In the genomic region with DNA sequence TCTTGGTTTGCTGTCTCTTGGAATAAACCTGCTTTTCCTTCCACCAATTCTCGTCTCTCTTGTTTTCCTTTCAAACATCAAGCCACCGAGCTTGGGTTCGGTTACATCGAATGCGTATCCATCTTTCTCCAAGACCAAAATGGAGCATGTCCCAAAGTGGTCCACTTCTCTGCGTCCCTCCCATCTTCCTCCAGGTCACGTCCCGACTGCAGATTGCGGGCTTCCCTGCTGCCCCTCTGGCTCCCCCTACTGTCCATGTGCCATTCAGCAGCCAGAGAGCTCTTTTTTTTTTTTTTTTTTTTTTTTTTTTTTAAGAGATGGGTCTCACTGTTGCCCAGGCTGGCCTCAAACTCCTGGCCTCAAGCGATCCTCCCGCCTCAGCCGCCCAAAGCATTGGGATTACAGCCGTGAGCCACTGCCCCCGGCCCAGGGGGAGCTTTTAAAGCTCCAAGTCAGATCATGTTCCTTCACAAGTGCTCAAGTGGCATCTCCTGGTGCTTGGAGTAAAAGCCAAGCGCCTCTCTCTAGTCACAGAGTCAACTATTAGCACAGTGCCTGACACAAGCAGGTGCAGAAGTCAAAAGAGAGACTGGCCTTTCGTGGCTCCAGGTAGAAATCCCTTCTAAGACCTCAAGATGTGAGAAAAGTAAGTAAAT, we compare ENCODE assay signal across 8 cellular contexts. TPM values are rescaled to one million over a fixed set of nuclear protein-coding genes. Genes with fewer than 3 reads are reported as not detected.
A peak's percentile ranks its signal among the peaks of the same experiment; 100 is the strongest.
DNase-seq lines count a peak whose midpoint lies in the region; ATAC-seq and TF ChIP-seq lines count a peak whose summit lies in the region.

No MANE protein-coding gene starts in this region.

- no peaks in the 10 kb centered on the region for H3K9me3 Mint-ChIP-seq in central memory CD8-positive, alpha-beta T cell

- no peaks in the 10 kb centered on the region for H3K27me3 ChIP-seq in right lobe of liver

- 12% methylated on average over 16 of the region's 16 CpGs for WGBS in right lobe of liver (ENCODE audit: insufficient coverage, low coverage, low lambda C conversion rate, missing lambda C conversion rate)

- no peaks in the 10 kb centered on the region for H3K36me3 ChIP-seq in right lobe of liver

- H3K4me1 ChIP-seq in right lobe of liver: peaks cover 0 to 13% (median 3%) of the 10 kb centered on the region in 4 donors

- H3K9me3 ChIP-seq in right lobe of liver: no peaks in the 10 kb centered on the region

- no peak for ATAC-seq in central memory CD8-positive, alpha-beta T cell (replicated peaks; ENCODE audit: extremely low read depth, poor library complexity, severe bottlenecking)
- ATAC-seq in right lobe of liver (peak; percentile 51 to 66 (median 61)), GM18520 (IDR thresholded peaks at IDR 0.05; ENCODE audit: unreplicated experiment) (no peak)

- peaks cover 3% of the 10 kb centered on the region for H3K36me3 Mint-ChIP-seq in central memory CD8-positive, alpha-beta T cell (ENCODE audit: insufficient read depth)

- H3K27me3 Mint-ChIP-seq in central memory CD8-positive, alpha-beta T cell: peaks cover 67% of the 10 kb centered on the region

- no peak for TF ChIP-seq POLR2A in right lobe of liver (IDR thresholded peaks at IDR 0.05)

- DNase-seq in NCI-H82 (lab: John Stamatoyannopoulos, UW): peak; percentile 66
- DNase-seq in NCI-H82 treated with DMSO at 0.1 percent for 48 hours (lab: John Stamatoyannopoulos, UW; ENCODE audit: unreplicated experiment): no peak
- DNase-seq in NCI-H146 (lab: John Stamatoyannopoulos, UW): peak; percentile 39
- DNase-seq in activated CD4-positive, alpha-beta T cell treated with anti-CD3 and anti-CD28 coated beads for 1 hour: peak; percentile 39
- peak; percentile 24 to 38 for DNase-seq in central memory CD8-positive, alpha-beta T cell (ENCODE audit: low spot score in 2 of 2)
- DNase-seq in right lobe of liver: peak; percentile 62 to 76 (median 68)
- peak; percentile 26 for DNase-seq in stimulated activated CD8-positive, alpha-beta memory T cell treated with anti-CD3 and anti-CD28 coated beads, Interleukin-15, amount 100 ng/mL, for 24 hours (ENCODE audit: low read depth)

- intact Hi-C loops in right lobe of liver (cut with DNase I): no loop called here

- TF ChIP-seq CTCF in right lobe of liver (IDR thresholded peaks at IDR 0.05): peak; percentile 58 to 76 (median 74)

- no peak overlapping the region for H3K4me3 ChIP-seq in right lobe of liver

- peaks cover 5% of the 10 kb centered on the region for H3K4me1 Mint-ChIP-seq in central memory CD8-positive, alpha-beta T cell

- no peak overlapping the region for H3K4me3 Mint-ChIP-seq in central memory CD8-positive, alpha-beta T cell

- no peak overlapping the region for H3K27ac Mint-ChIP-seq in central memory CD8-positive, alpha-beta T cell (ENCODE audit: low read depth)

- H3K27ac ChIP-seq in right lobe of liver: no peak overlapping the region

RNA-seq across cellular contexts. Expression of a gene that starts 10.0 kb away (rescaled TPM):
- total RNA-seq in right lobe of liver: 10 to 100 TPM in 2 of 6 experiments, 1 to 10 TPM in 4; 3.3 to 20.2 (median 9.4) TPM

RNA-seq across cellular contexts. Expression of a gene that starts 13.0 kb away (rescaled TPM):
- not detected for total RNA-seq in right lobe of liver

Comparison
In these comparisons a context has a peak if more than half of its experiments do, and no peak if none do; other contexts are left out.
1. ATAC-seq: peak in right lobe of liver (4 of 4); none in central memory CD8-positive, alpha-beta T cell (single experiment) and GM18520 (single experiment).